24 cellular contexts compared by ENCODE assay signal in the genomic region with DNA sequence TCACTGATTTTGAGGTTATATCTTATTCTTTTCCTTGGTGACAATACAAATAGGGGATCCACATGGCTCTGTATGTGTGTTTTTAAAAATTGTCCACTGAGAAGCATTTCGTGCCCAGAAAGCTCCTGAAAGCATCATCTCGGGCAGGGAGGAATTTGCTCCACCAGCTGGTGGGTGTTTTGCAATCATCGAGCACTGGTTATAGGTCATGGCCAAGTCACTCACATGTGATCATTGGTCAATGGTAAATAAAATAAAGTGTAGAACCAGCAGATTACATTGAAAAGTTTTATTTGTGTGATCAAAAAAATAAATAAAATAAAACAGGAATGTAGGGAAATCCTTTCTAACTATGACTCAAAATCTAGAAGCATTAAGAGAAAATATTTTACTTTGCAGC. TPM values are rescaled to one million over a fixed set of nuclear protein-coding genes. Genes with fewer than 3 reads are reported as not detected.
DNase-seq lines count a peak whose midpoint lies in the region; ATAC-seq and TF ChIP-seq lines count a peak whose summit lies in the region.
"Had no signal": no experiment of that assay in that cellular context is flagged by ENCODE, and none has a peak within 500 bp of the region (broad histone marks: within the 10 kb centered on the region; RNA-seq: fewer than 3 reads in every experiment).

No MANE protein-coding gene starts in this region.

- CTCF ChIA-PET in AG04450 (lab: Charles Lee), result interaction anchor here (1.2 kb wide), 1 partner anchor 193 kb away, joined by 4 read pairs; no protein-coding TSS in a partner anchor

- H3K36me3 ChIP-seq in adipocyte (ENCODE audit: control insufficient read depth, insufficient read depth, low read length, severe bottlenecking), result no peaks in the 10 kb centered on the region
- H3K36me3 ChIP-seq: prostate gland had no signal

- H3K9me3 ChIP-seq in AG04450 (ENCODE audit: control insufficient read depth, insufficient read depth, low read length) (no peaks in the 10 kb centered on the region), adipocyte (ENCODE audit: control insufficient read depth, low read length) (peaks cover 3% of the 10 kb centered on the region)
- H3K9me3 ChIP-seq: prostate gland had no signal

- H3K4me3 ChIP-seq in AG04450 (ENCODE audit: low read depth, low read length) (no peak overlapping the region), adipocyte (ENCODE audit: low read length) (no peak overlapping the region)
- H3K4me3 ChIP-seq: prostate gland, smooth muscle cell had no signal

- H3K27ac ChIP-seq in AG04450 (ENCODE audit: low read depth, low read length), result no peak overlapping the region
- H3K27ac ChIP-seq: KMS-11, prostate gland, VCaP had no signal

- no peak for ATAC-seq in HG03135 (IDR thresholded peaks at IDR 0.05; ENCODE audit: unreplicated experiment)
- ATAC-seq: CD8-positive, alpha-beta T cell had no signal

- no peak overlapping the region for H3K4me3 Mint-ChIP-seq in progenitor cell of endocrine pancreas (ENCODE audit: low read depth)
- H3K4me3 Mint-ChIP-seq: CD8-positive, alpha-beta T cell; endodermal cell; neural crest cell had no signal

- H3K4me1 Mint-ChIP-seq in progenitor cell of endocrine pancreas (ENCODE audit: low read depth), result peaks cover 4% of the 10 kb centered on the region
- H3K4me1 Mint-ChIP-seq: neural crest cell had no signal

- no peaks in the 10 kb centered on the region for H3K27me3 Mint-ChIP-seq in progenitor cell of endocrine pancreas

- peaks cover 18% of the 10 kb centered on the region for H3K4me1 ChIP-seq in adipocyte (ENCODE audit: control insufficient read depth, insufficient read depth, low read length)
- H3K4me1 ChIP-seq: prostate gland had no signal

- H3K9ac ChIP-seq in adipocyte (ENCODE audit: low read length), result no peak overlapping the region
- H3K9ac ChIP-seq: KMS-11 had no signal

- no peaks in the 10 kb centered on the region for H3K36me3 Mint-ChIP-seq in progenitor cell of endocrine pancreas (ENCODE audit: insufficient read depth)
- H3K36me3 Mint-ChIP-seq: CD8-positive, alpha-beta T cell had no signal

- DNase-seq in AG04450 (ENCODE audit: low read depth, low spot score), result peak; percentile 51
- peak; percentile 53 for DNase-seq in GM04504 (ENCODE audit: low read depth)
- DNase-seq in adipocyte (ENCODE audit: low read depth), result peak; percentile 78
- DNase-seq in foreskin melanocyte, result peak; percentile 70
- no peak for DNase-seq in DMS79 treated with DMSO at 0.1 percent for 48 hours (lab: John Stamatoyannopoulos, UW)
- DNase-seq in NCI-H146 treated with DMSO at 0.1 percent for 48 hours (lab: John Stamatoyannopoulos, UW; ENCODE audit: unreplicated experiment), result no peak
- no peak for DNase-seq in progenitor cell of endocrine pancreas (ENCODE audit: low spot score, unreplicated experiment)
- DNase-seq: activated CD4-positive, alpha-beta T cell treated with anti-CD3 and anti-CD28 coated beads, Interleukin-2, amount 50 U/mL, for 48 hours; activated naive CD4-positive, alpha-beta T cell; anterior cingulate cortex; CD8-positive, alpha-beta T cell; DMS53; endodermal cell; NCI-H1417 treated with DMSO at 0.1 percent for 48 hours; NCI-H2171 treated with DMSO at 0.1 percent for 48 hours; NCI-H774; stimulated activated CD8-positive, alpha-beta memory T cell treated with anti-CD3 and anti-CD28 coated beads, Interleukin-4, amount 100 ng/mL, for 48 hours; substantia nigra had no signal

- TF ChIP-seq CTCF in AG04450 (IDR thresholded peaks at IDR 0.05; ENCODE audit: low read depth, low read length) (no peak), progenitor cell of endocrine pancreas (IDR thresholded peaks at IDR 0.05; ENCODE audit: unreplicated experiment) (no peak)

- no peak overlapping the region for H3K27ac Mint-ChIP-seq in progenitor cell of endocrine pancreas
- H3K27ac Mint-ChIP-seq: CD8-positive, alpha-beta T cell; endodermal cell had no signal

- H3K9me3 Mint-ChIP-seq in progenitor cell of endocrine pancreas (ENCODE audit: low read depth), result peaks cover 6% of the 10 kb centered on the region
- H3K9me3 Mint-ChIP-seq: CD8-positive, alpha-beta T cell; neural crest cell had no signal

- no peaks in the 10 kb centered on the region for H3K27me3 ChIP-seq in AG04450 (ENCODE audit: control insufficient read depth, insufficient read depth, low read length)
- H3K27me3 ChIP-seq in adipocyte (replicated peaks; ENCODE audit: control insufficient read depth, insufficient read depth, low read length), result no peaks in the 10 kb centered on the region

- POLR2A ChIA-PET in AG04450 (lab: Yijun Ruan, JAX), result interaction anchor here (2.0 kb wide), 1 partner anchor 77 kb away, joined by 6 read pairs; no protein-coding TSS in a partner anchor

RNA-seq across cellular contexts. Expression of gene SNX13, which starts 23.0 kb away (rescaled TPM):
- 18.5 and 28.3 TPM in 2 replicates for polyA plus RNA-seq in AG04450 (2011; rRNA removed)
- polyA minus RNA-seq in AG04450 (2011; rRNA and poly(A)+ RNA removed), result 13.2 and 28.6 TPM in 2 replicates
- total RNA-seq in progenitor cell of endocrine pancreas, result 44.4 and 48.5 TPM in 2 replicates

Comparison
In these comparisons a context has a peak if more than half of its experiments do, and no peak if none do; other contexts are left out.
1. DNase-seq: peak in AG04450 (single experiment), GM04504 (single experiment), adipocyte (single experiment) and foreskin melanocyte (single experiment); none in DMS79 treated with DMSO at 0.1 percent for 48 hours (single experiment), NCI-H146 treated with DMSO at 0.1 percent for 48 hours (single experiment) and progenitor cell of endocrine pancreas (single experiment).